Comparison of ENCODE assay signal across 22 cellular contexts in the genomic region with DNA sequence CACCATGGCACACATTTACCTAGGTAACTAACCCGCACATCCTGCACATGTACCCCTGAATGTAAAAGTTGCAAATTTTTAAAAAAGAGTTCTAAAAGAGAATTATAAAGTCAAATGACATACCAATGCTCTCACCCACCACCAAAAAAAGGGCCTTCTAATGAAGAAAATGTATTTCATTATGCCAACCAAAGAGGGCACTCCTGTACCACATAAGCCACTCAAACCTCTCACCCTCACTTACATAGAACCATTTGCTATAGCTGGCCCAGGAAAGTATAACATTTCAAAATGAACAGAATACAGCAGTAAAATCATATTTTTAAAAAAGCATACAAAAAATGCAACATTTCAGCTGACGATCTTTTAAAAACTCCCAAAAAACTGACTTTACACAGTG.
DNase-seq lines count a peak whose midpoint lies in the region; ATAC-seq, FAIRE-seq and TF ChIP-seq lines count a peak whose summit lies in the region.
"Had no signal": no experiment of that assay in that cellular context is flagged by ENCODE, and none has a peak within 500 bp of the region (broad histone marks: within the 10 kb centered on the region; RNA-seq: fewer than 3 reads in every experiment).

No MANE protein-coding gene starts in this region.

- DNase-seq in A549 (ENCODE audit: low read depth in 1 of 2, low spot score in 1 of 2) (peak in 1 of 2 experiments; percentile 64), D721Med (ENCODE audit: insufficient read length, low spot score) (no peak), SK-MEL-5 (ENCODE audit: low read depth, low spot score) (peak; percentile 53), left lobe of liver (ENCODE audit: low spot score) (no peak), NCI-H82 (lab: John Stamatoyannopoulos, UW) (no peak), T-helper 9 cell (no peak)
- DNase-seq: activated CD4-positive, alpha-beta memory T cell treated with anti-CD3 and anti-CD28 coated beads, Interleukin-2, amount 10 ng/mL, durations not matched to agents 7 days and 5 days; activated naive CD4-positive, alpha-beta T cell; CD4-positive, CD25-positive, alpha-beta regulatory T cell; dorsolateral prefrontal cortex; EL; hypothalamus; NCI-H1417 treated with DMSO at 0.1 percent for 48 hours; NCI-H524 treated with DMSO at 0.1 percent for 48 hours; OCI-M1; stimulated activated naive CD4-positive, alpha-beta T cell treated with Interleukin-2 at 50 U/mL for 16 hours; T-helper 2 cell; thyroid gland had no signal

- FAIRE-seq in A549 (lab: Jason Lieb, UNC) (peak; percentile 28), D721Med (lab: Jason Lieb, UNC) (no peak)
- FAIRE-seq: frontal cortex had no signal

- TF ChIP-seq POLR2A in A549 (IDR thresholded peaks at IDR 0.05; ENCODE audit: low read length) = no peak

- H3K4me3 ChIP-seq in A549 = no peak overlapping the region
- H3K4me3 ChIP-seq: dorsolateral prefrontal cortex, SJSA1, thyroid gland had no signal

- POLR2A ChIA-PET in A549 (lab: Yijun Ruan, JAX) = no interaction called here

- TF ChIP-seq CTCF in A549 (IDR thresholded peaks at IDR 0.05) (peak; percentile 64), D721Med (IDR thresholded peaks at IDR 0.05; ENCODE audit: insufficient read depth, missing control alignments) (peak; percentile 3)

- H3K4me1 ChIP-seq in A549 = no peaks in the 10 kb centered on the region
- H3K4me1 ChIP-seq: SJSA1 had no signal

- WGBS in A549 (ENCODE audit: missing lambda C conversion rate) = 71% methylated on average over 2 of the region's 2 CpGs

- peak; percentile 56 to 66; a peak in 2 of 6 replicates for ATAC-seq in A549
- ATAC-seq in left lobe of liver = peak; percentile 34
- ATAC-seq in GM21723 (IDR thresholded peaks at IDR 0.05; ENCODE audit: unreplicated experiment) = no peak
- ATAC-seq in HG03025 (IDR thresholded peaks at IDR 0.05; ENCODE audit: low FRiP score, unreplicated experiment) = no peak

- TF ChIP-seq RAD21 in A549 (conservative IDR thresholded peaks at IDR 0.05 in 1 of 2, IDR thresholded peaks at IDR 0.05 in 1 of 2) = peak; percentile 76 to 80

- H3K9me3 ChIP-seq in A549 = peaks cover 15% of the 10 kb centered on the region
- H3K9me3 ChIP-seq: thyroid gland had no signal

- H3K27ac ChIP-seq in A549 = no peak overlapping the region
- H3K27ac ChIP-seq: dorsolateral prefrontal cortex, SJSA1, thyroid gland had no signal

- in situ Hi-C loops in SK-MEL-5 (cut with HindIII; ENCODE audit: low pct_unique_long_range_greater_than_20kb, low sequenced_read_pairs) = no loop called here

- TF ChIP-seq EP300 in A549 (IDR thresholded peaks at IDR 0.05) = no peak

- H3K4me2 ChIP-seq in A549 = no peak overlapping the region

- CTCF ChIA-PET in A549 (lab: Yijun Ruan, JAX) = interaction anchor here (0.6 to 1.4 kb wide), 8 partner anchors 8 to 64 kb away, joined by 3 to 5 read pairs (median 3); no protein-coding TSS in a partner anchor

TF ChIP-seq in A549, 52 proteins besides CTCF, POLR2A, EP300 and RAD21:
- TF ChIP-seq HMGXB4 (CRISPR knock-in tag; IDR thresholded peaks at IDR 0.05; ENCODE audit: borderline replicate concordance) (no peak), SMC3 (IDR thresholded peaks at IDR 0.05) (peak; percentile 69)

Comparison
In these comparisons a context has a peak if more than half of its experiments do, and no peak if none do; other contexts are left out.
1. ATAC-seq: peak in A549 (2 of 2) and left lobe of liver (single experiment); none in GM21723 (single experiment) and HG03025 (single experiment).